Comparison of ENCODE assay signal across 8 cellular contexts in the genomic region with DNA sequence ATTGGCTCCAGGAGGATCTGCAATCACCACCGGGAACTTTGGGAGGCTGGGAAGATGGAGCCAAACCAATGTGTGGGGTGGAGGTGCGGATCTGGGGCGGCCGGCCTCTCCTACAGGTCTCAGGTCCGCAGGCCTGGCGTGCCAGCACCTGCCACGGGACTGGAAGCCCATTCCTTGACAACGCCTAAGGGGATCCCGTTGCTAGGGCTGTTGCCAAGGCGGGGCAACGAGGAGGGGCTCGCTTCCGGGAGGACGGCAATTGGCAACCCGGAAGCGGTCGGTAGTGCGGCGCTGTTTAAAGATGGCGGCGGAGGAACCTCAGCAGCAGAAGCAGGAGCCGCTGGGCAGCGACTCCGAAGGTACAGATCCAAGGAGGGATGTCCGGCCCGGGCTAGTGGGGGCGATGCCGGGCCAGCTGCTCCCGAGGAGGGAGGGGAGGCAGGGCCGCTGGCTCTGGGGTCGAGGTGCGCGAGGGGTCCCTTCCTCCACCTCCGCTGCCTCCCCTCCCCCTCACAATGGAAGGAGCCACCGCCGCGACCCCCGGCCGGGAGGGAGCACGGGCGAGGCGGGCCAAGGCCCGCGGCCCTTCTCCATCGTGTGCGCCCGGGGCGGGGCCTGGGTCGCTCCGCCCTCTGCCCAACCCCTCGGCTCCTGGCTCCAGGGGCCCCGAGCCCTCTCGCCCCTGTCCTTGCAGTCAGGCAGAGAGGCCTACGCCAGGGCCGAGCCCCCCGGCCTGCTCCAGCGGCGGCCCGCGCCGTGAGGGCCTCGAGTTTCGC. TPM values are rescaled to one million over a fixed set of nuclear protein-coding genes. Genes with fewer than 3 reads are reported as not detected.
DNase-seq lines count a peak whose midpoint lies in the region; ATAC-seq, FAIRE-seq and TF ChIP-seq lines count a peak whose summit lies in the region.

A gene with protein sequence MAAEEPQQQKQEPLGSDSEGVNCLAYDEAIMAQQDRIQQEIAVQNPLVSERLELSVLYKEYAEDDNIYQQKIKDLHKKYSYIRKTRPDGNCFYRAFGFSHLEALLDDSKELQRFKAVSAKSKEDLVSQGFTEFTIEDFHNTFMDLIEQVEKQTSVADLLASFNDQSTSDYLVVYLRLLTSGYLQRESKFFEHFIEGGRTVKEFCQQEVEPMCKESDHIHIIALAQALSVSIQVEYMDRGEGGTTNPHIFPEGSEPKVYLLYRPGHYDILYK (plus strand): TSS at position 283 of the 776 bp plus-strand sequence. CDS start 19 bp downstream, at position 302.

- H3K36me3 ChIP-seq in kidney (ENCODE audit: control insufficient read depth in 1 of 2, insufficient read depth in 2 of 2, low read length in 2 of 2), result peaks cover 2 to 16% of the 10 kb centered on the region in 2 donors

- DNase-seq in AG08395 (ENCODE audit: low spot score), result peak; percentile 96
- peak; percentile 79 for DNase-seq in NCI-H446 treated with DMSO at 0.1 percent for 48 hours (lab: John Stamatoyannopoulos, UW)
- peak; percentile 79 for DNase-seq in activated CD4-positive, alpha-beta T cell treated with anti-CD3 and anti-CD28 coated beads for 1 hour
- DNase-seq in cerebellum (ENCODE audit: low spot score), result peak; percentile 96
- DNase-seq in kidney, result peak; percentile 97
- DNase-seq in stimulated activated CD4-positive, alpha-beta T cell treated with anti-CD3 and anti-CD28 coated beads, Interleukin-15, amount 100 ng/mL, for 24 hours, result peak; percentile 95

- H3K9ac ChIP-seq in kidney (ENCODE audit: low read length in 2 of 2), result peak within 1 kb of the TSS; percentile 70 to 87

- peaks cover 9 to 13% of the 10 kb centered on the region in 2 donors for H3K4me1 ChIP-seq in kidney (ENCODE audit: control insufficient read depth in 1 of 2, insufficient read depth in 1 of 2, low read depth in 1 of 2, low read length in 2 of 2)

- no peaks in the 10 kb centered on the region for H3K9me3 ChIP-seq in kidney (ENCODE audit: control insufficient read depth in 1 of 2, low read length in 2 of 2)

- H3K27ac ChIP-seq in kidney (ENCODE audit: low read depth in 2 of 2, low read length in 2 of 2), result peak within 1 kb of the TSS; percentile 78 to 80

- TF ChIP-seq CTCF in kidney (IDR thresholded peaks at IDR 0.05; ENCODE audit: borderline replicate concordance, extremely low read depth, insufficient read depth), result no peak

- no peak for FAIRE-seq in kidney (lab: Jason Lieb, UNC)

- ATAC-seq in GM19023 (IDR thresholded peaks at IDR 0.05; ENCODE audit: unreplicated experiment) (peak; percentile 92), HG03342 (IDR thresholded peaks at IDR 0.05; ENCODE audit: unreplicated experiment) (peak; percentile 88)

- H3K4me3 ChIP-seq in kidney (ENCODE audit: low read length in 2 of 2), result peak within 1 kb of the TSS; percentile 83 to 92

- intact Hi-C loops in kidney (cut with DNase I), result no loop called here

RNA-seq across cellular contexts. Expression of the gene that starts here (rescaled TPM):
- 25.1 TPM for total RNA-seq in cerebellum
- 69.0 TPM for total RNA-seq in kidney
- polyA plus RNA-seq in kidney (ENCODE audit: insufficient read depth, low read depth, low replicate concordance), result 118 TPM

Comparison
In these comparisons a context has a peak if more than half of its experiments do, and no peak if none do; other contexts are left out.
1. Peak in every context shown above with its lines: DNase-seq, ATAC-seq, H3K4me3 ChIP-seq and H3K27ac ChIP-seq.